Comparison of ENCODE assay signal across 9 cellular contexts in genomic region chr18:74819433-74820059, GRCh38.
A peak's percentile ranks its signal among the peaks of the same experiment; 100 is the strongest.
DNase-seq lines count a peak whose midpoint lies in the region; TF ChIP-seq lines count a peak whose summit lies in the region.
"Had no signal": no experiment of that assay in that cellular context is flagged by ENCODE, and none has a peak within 500 bp of the region (broad histone marks: within the 10 kb centered on the region; RNA-seq: fewer than 3 reads in every experiment).

No MANE protein-coding gene starts in this region.

- H3K27me3 Mint-ChIP-seq in mesothelial cell of epicardium (ENCODE audit: low read depth) = no peaks in the 10 kb centered on the region

- H3K9me3 Mint-ChIP-seq in mesothelial cell of epicardium = peaks cover 20% of the 10 kb centered on the region

- peak; percentile 12 for DNase-seq in GM10266 (ENCODE audit: extremely low spot score)
- DNase-seq in H4 (ENCODE audit: low spot score) = peak; percentile 37
- peak; percentile 34 to 48 for DNase-seq in NCI-H526 (lab: John Stamatoyannopoulos, UW)
- DNase-seq in globus pallidus (ENCODE audit: low spot score) = peak; percentile 29
- no peak for DNase-seq in mesothelial cell of epicardium (ENCODE audit: low spot score in 2 of 2, unreplicated experiment in 2 of 2)
- no peak for DNase-seq in activated CD4-positive, CD25-positive, alpha-beta regulatory T cell (lab: John Stamatoyannopoulos, UW)
- no peak for DNase-seq in right atrium auricular region (ENCODE audit: low spot score)
- DNase-seq in GF-D8 (lab: John Stamatoyannopoulos, UW) = no peak

- H3K9me3 ChIP-seq in right atrium auricular region = no peaks in the 10 kb centered on the region
- H3K9me3 ChIP-seq: SJSA1 had no signal

- no peaks in the 10 kb centered on the region for H3K27me3 ChIP-seq in right atrium auricular region
- H3K27me3 ChIP-seq: SJSA1 had no signal

- no peaks in the 10 kb centered on the region for H3K4me1 Mint-ChIP-seq in mesothelial cell of epicardium

- H3K4me3 ChIP-seq in right atrium auricular region = no peak overlapping the region
- H3K4me3 ChIP-seq: SJSA1 had no signal

- TF ChIP-seq CTCF in GM10266 (IDR thresholded peaks at IDR 0.05; ENCODE audit: control insufficient read depth, insufficient read depth, low read depth, missing control alignments) = peak; percentile 43
- no peak for TF ChIP-seq CTCF in mesothelial cell of epicardium (IDR thresholded peaks at IDR 0.05; ENCODE audit: unreplicated experiment)
- peak in 1 of 2 donors; percentile 28 for TF ChIP-seq CTCF in right atrium auricular region (IDR thresholded peaks at IDR 0.05)

- no peak overlapping the region for H3K27ac Mint-ChIP-seq in mesothelial cell of epicardium

- no peaks in the 10 kb centered on the region for H3K4me1 ChIP-seq in right atrium auricular region
- H3K4me1 ChIP-seq: SJSA1 had no signal

- H3K36me3 Mint-ChIP-seq in mesothelial cell of epicardium = peaks cover 19% of the 10 kb centered on the region

- no peak overlapping the region for H3K4me3 Mint-ChIP-seq in mesothelial cell of epicardium

- H3K27ac ChIP-seq in right atrium auricular region = no peak overlapping the region
- H3K27ac ChIP-seq: SJSA1 had no signal

- H3K36me3 ChIP-seq in right atrium auricular region = no peaks in the 10 kb centered on the region
- H3K36me3 ChIP-seq: SJSA1 had no signal

Comparison
In these comparisons a context has a peak if more than half of its experiments do, and no peak if none do; other contexts are left out.
1. DNase-seq: peak in GM10266 (single experiment), H4 (single experiment), NCI-H526 (2 of 2) and globus pallidus (single experiment); none in mesothelial cell of epicardium (0 of 2), activated CD4-positive, CD25-positive, alpha-beta regulatory T cell (0 of 4), right atrium auricular region (single experiment) and GF-D8 (single experiment).